In the genomic region with DNA sequence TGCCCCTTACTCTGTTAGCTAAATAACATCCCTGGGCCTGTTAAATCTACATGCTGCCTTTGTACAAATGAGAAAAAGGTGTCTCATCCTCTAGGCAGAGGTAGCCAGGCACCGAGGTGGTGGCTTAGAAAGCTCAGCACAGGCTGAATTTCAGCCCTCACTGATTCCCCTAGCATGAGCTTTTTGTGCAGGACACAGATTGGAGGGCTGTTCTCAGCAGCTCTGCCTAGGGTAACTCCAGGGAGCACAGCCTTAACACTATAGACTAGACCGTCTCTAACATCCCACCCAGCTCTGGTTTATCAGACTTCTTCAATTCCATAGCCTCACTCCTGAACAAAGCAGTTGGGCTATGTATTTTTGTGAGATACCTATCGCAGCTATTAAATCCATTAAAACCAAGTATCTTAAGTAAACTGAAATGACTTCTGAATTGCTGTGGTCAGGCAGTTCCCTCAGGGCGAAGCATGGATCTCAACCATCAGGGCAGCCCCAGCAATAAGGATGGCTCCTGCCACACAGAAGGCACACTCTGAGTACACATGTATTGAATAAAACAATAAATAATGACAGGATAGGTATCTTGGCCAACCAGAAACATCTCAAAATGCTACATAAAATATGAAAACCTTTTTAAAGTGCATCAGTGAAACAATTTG, we compare ENCODE assay signal across 24 cellular contexts. TPM values are rescaled to one million over a fixed set of nuclear protein-coding genes. Genes with fewer than 3 reads are reported as not detected.
DNase-seq lines count a peak whose midpoint lies in the region; ATAC-seq and TF ChIP-seq lines count a peak whose summit lies in the region.
"Had no signal": no experiment of that assay in that cellular context is flagged by ENCODE, and none has a peak within 500 bp of the region (broad histone marks: within the 10 kb centered on the region; RNA-seq: fewer than 3 reads in every experiment).

No MANE protein-coding gene starts in this region.

- H3K27me3 Mint-ChIP-seq in MCF 10A (ENCODE audit: insufficient read depth, unreplicated experiment): no peaks in the 10 kb centered on the region

- H3K9ac ChIP-seq in mucosa of rectum (ENCODE audit: low read depth in 1 of 2, low read length in 2 of 2): peak overlapping the region; percentile 28 to 47

- no TSS peak for BruUV-seq in MCF 10A (replicated peaks; lab: Mats Ljungman, UMichigan)

- no peaks in the 10 kb centered on the region for H3K36me3 Mint-ChIP-seq in MCF 10A (ENCODE audit: insufficient read depth, unreplicated experiment)

- no peak overlapping the region for H3K4me3 Mint-ChIP-seq in MCF 10A (ENCODE audit: unreplicated experiment)
- H3K4me3 Mint-ChIP-seq: activated B cell treated with CpG ODN at 0.5 μM for 24 hours; T-helper 2 cell treated with Interferon-gamma antibody and Interleukin-4, amounts not matched to agents 5 μg/mL and 100 μg/mL, for 36 hours had no signal

- TF ChIP-seq POLR2A in breast epithelium (IDR thresholded peaks at IDR 0.05): no peak

- intact Hi-C loops in breast epithelium (cut with DNase I; ENCODE audit: low total_unique reads): no loop called here
- intact Hi-C loops in MCF 10A (cut with micrococcal nuclease): no loop called here
- intact Hi-C loops in psoas muscle (cut with DNase I): no loop called here

- no peaks in the 10 kb centered on the region for H3K9me3 Mint-ChIP-seq in MCF 10A (ENCODE audit: unreplicated experiment)
- H3K9me3 Mint-ChIP-seq: activated B cell treated with CpG ODN at 0.5 μM for 24 hours; T-helper 2 cell treated with Interferon-gamma antibody and Interleukin-4, amounts not matched to agents 5 μg/mL and 100 μg/mL, for 36 hours had no signal

- H3K36me3 ChIP-seq in breast epithelium (no peaks in the 10 kb centered on the region), WERI-Rb-1 (no peaks in the 10 kb centered on the region), mucosa of rectum (ENCODE audit: control insufficient read depth in 2 of 2, insufficient read depth in 2 of 2, low read length in 2 of 2) (no peaks in the 10 kb centered on the region), psoas muscle (ENCODE audit: insufficient read depth in 1 of 2, low read depth in 1 of 2) (no peaks in the 10 kb centered on the region)
- H3K36me3 ChIP-seq: BE2C, prostate gland had no signal

- H3K4me1 ChIP-seq in breast epithelium (peaks cover 0 to 3% of the 10 kb centered on the region in 2 donors), mucosa of rectum (ENCODE audit: control insufficient read depth in 2 of 2, insufficient read depth in 2 of 2, low read length in 2 of 2) (peaks cover 11 to 15% of the 10 kb centered on the region in 2 donors), psoas muscle (no peaks in the 10 kb centered on the region)
- H3K4me1 ChIP-seq: prostate gland had no signal

- POLR2A ChIA-PET in MCF 10A (lab: Yijun Ruan, JAX): interaction anchor here (0.5 to 36.1 kb wide), 13 partner anchors 10 to 520 kb away, joined by 3 to 2106 read pairs (median 3); a partner anchor contains a TSS

- no peak overlapping the region for H3K27ac Mint-ChIP-seq in MCF 10A (ENCODE audit: low read depth, unreplicated experiment)
- H3K27ac Mint-ChIP-seq: activated B cell treated with CpG ODN at 0.5 μM for 24 hours; T-helper 2 cell treated with Interferon-gamma antibody and Interleukin-4, amounts not matched to agents 5 μg/mL and 100 μg/mL, for 36 hours had no signal

- H3K4me1 Mint-ChIP-seq in MCF 10A (ENCODE audit: insufficient read depth, unreplicated experiment): peaks cover 28% of the 10 kb centered on the region

- H3K27me3 ChIP-seq in breast epithelium (no peaks in the 10 kb centered on the region), WERI-Rb-1 (ENCODE audit: insufficient read depth, low read depth, severe bottlenecking) (no peaks in the 10 kb centered on the region), mucosa of rectum (ENCODE audit: control insufficient read depth in 2 of 2, insufficient read depth in 2 of 2, low read length in 2 of 2) (no peaks in the 10 kb centered on the region), psoas muscle (ENCODE audit: insufficient read depth in 3 of 3, low read length in 2 of 3) (peaks cover 0 to 3% (median 0%) of the 10 kb centered on the region in 3 donors)
- H3K27me3 ChIP-seq: BE2C had no signal

- CTCF ChIA-PET in MCF 10A (lab: Yijun Ruan, JAX): interaction anchor here (0.6 to 4.2 kb wide), 11 partner anchors 11 to 168 kb away, joined by 3 to 53 read pairs (median 9); a partner anchor contains a TSS

- H3K4me3 ChIP-seq in breast epithelium (no peak overlapping the region), WERI-Rb-1 (ENCODE audit: low read depth, low read length) (no peak overlapping the region), mucosa of rectum (ENCODE audit: low read length in 2 of 2) (no peak overlapping the region), psoas muscle (no peak overlapping the region)
- H3K4me3 ChIP-seq: coronary artery, prostate gland had no signal

- H3K27ac ChIP-seq in breast epithelium (peak overlapping the region; percentile 13 to 58), WERI-Rb-1 (no peak overlapping the region), mucosa of rectum (ENCODE audit: low read depth in 2 of 2, low read length in 2 of 2) (peak overlapping the region; percentile 50 to 65), psoas muscle (no peak overlapping the region)
- H3K27ac ChIP-seq: coronary artery, prostate gland had no signal

- DNase-seq in breast epithelium (ENCODE audit: low spot score in 2 of 2) (no peak), MCF 10A (ENCODE audit: unreplicated experiment) (no peak), WERI-Rb-1 (peak; percentile 36), psoas muscle (no peak), T1000 (lab: John Stamatoyannopoulos, UW) (no peak), NCI-H1417 treated with DMSO at 0.1 percent for 48 hours (lab: John Stamatoyannopoulos, UW) (no peak), ecto neural progenitor cell (ENCODE audit: low spot score) (no peak)
- DNase-seq: activated B cell treated with CpG ODN at 0.5 μM for 24 hours; activated CD4-positive, alpha-beta T cell treated with anti-CD3 and anti-CD28 coated beads, Interleukin-2, amount 50 U/mL, for 48 hours; activated gamma-delta T cell treated with Interleukin-2 at 50 U/mL for 16 hours; activated T-cell treated with anti-CD3 and anti-CD28 coated beads, Interleukin-2, amount 50 U/mL, for 1 hour; BE2C; COR-L47; DND-41; stimulated activated CD4-positive, alpha-beta T cell treated with anti-CD3 and anti-CD28 coated beads, Interleukin-2, amount 100 ng/mL, for 24 hours; stimulated activated naive CD4-positive, alpha-beta T cell treated with Interleukin-2 at 50 U/mL for 16 hours had no signal

- no peaks in the 10 kb centered on the region for H3K9me3 ChIP-seq in breast epithelium
- peaks cover 2% of the 10 kb centered on the region for H3K9me3 ChIP-seq in WERI-Rb-1 (ENCODE audit: severe bottlenecking)
- no peaks in the 10 kb centered on the region for H3K9me3 ChIP-seq in mucosa of rectum (ENCODE audit: control insufficient read depth in 2 of 2, low read length in 2 of 2)
- H3K9me3 ChIP-seq in psoas muscle: no peaks in the 10 kb centered on the region
- H3K9me3 ChIP-seq: BE2C, prostate gland had no signal

- ATAC-seq in psoas muscle: no peak

- WGBS in psoas muscle, 3 donors: 92 to 95% (median 93%) methylated on average over 4 of the region's 4 CpGs

- TF ChIP-seq CTCF in breast epithelium (IDR thresholded peaks at IDR 0.05) (no peak), MCF 10A (IDR thresholded peaks at IDR 0.05; ENCODE audit: unreplicated experiment) (no peak), WERI-Rb-1 (IDR thresholded peaks at IDR 0.05; ENCODE audit: low read depth, low read length) (no peak), psoas muscle (IDR thresholded peaks at IDR 0.05) (no peak)

RNA-seq across cellular contexts. Expression of a gene that starts 14.8 kb away (rescaled TPM):
- total RNA-seq in breast epithelium (100 to 1,000 TPM; 351 to 861 (median 423) TPM), MCF 10A (2022) (2,571 and 2,904 TPM in 2 replicates), psoas muscle (100 to 1,000 TPM in 3 of 4 donors, 10 to 100 TPM in 1; 78.5 to 420 (median 150) TPM)
- 100 to 1,000 TPM; 295 to 506 (median 467) TPM for polyA plus RNA-seq in psoas muscle
- polyA plus RNA-seq: neural cell had no signal

RNA-seq across cellular contexts. Expression of a gene that starts 19.8 kb away (rescaled TPM):
- not detected for total RNA-seq in breast epithelium
- total RNA-seq in MCF 10A (2022): not detected in 2 replicates
- total RNA-seq in psoas muscle: not detected
- polyA plus RNA-seq in psoas muscle: not detected
- total RNA-seq: bronchial epithelial cell, glomerular endothelial cell, prostate gland, skeletal muscle tissue had no signal
- polyA plus RNA-seq: neural cell had no signal

RNA-seq across cellular contexts. Expression of a gene that starts 24.7 kb away (rescaled TPM):
- total RNA-seq in breast epithelium: 1,000 to 10,000 TPM in 1 of 3 donors, 100 to 1,000 TPM in 2; 177 to 1,015 (median 198) TPM
- 27.2 and 60.7 TPM in 2 replicates for total RNA-seq in MCF 10A (2022)
- 10 to 100 TPM; 27.0 to 54.7 (median 47.3) TPM for total RNA-seq in psoas muscle
- polyA plus RNA-seq in psoas muscle: 100 to 1,000 TPM in 1 of 3 donors, 10 to 100 TPM in 2; 75.2 to 155 (median 83.6) TPM
- polyA plus RNA-seq: neural cell had no signal

RNA-seq across cellular contexts. Expression of a gene that starts 28.1 kb away (rescaled TPM):
- 1 to 10 TPM in 2 of 3 donors, under 1 TPM in 1; 0.44 to 2.6 (median 2.2) TPM for total RNA-seq in breast epithelium
- 85.7 and 90.0 TPM in 2 replicates for total RNA-seq in MCF 10A (2022)
- total RNA-seq in psoas muscle: 1 to 10 TPM in 2 of 4 donors, under 1 TPM in 2; 0.34 to 5.5 (median 0.86) TPM
- 1 to 10 TPM in 2 of 3 donors, under 1 TPM in 1; 0.77 to 6.6 (median 3.4) TPM for polyA plus RNA-seq in psoas muscle
- total RNA-seq: activated B cell treated with CpG ODN at 0.5 μM for 24 hours, skeletal muscle tissue had no signal
- polyA plus RNA-seq: neural cell had no signal

RNA-seq across cellular contexts. Expression of a gene that starts 44.7 kb away (rescaled TPM):
- 1 to 10 TPM in 1 of 3 donors, under 1 TPM in 1, not detected in 1; 0.33 to 5.4 TPM for total RNA-seq in breast epithelium
- total RNA-seq in MCF 10A (2022): 5,064 and 5,163 TPM in 2 replicates
- total RNA-seq in psoas muscle: 1 to 10 TPM in 3 of 4 donors, under 1 TPM in 1; 0.86 to 10.0 (median 1.1) TPM
- polyA plus RNA-seq in psoas muscle: 10 to 100 TPM in 1 of 3 donors, 1 to 10 TPM in 2; 1.1 to 15.4 (median 2.1) TPM
- total RNA-seq: skeletal muscle tissue had no signal
- polyA plus RNA-seq: neural cell had no signal

Comparison
In these comparisons a context has a peak if more than half of its experiments do, and no peak if none do; other contexts are left out.
1. H3K27ac ChIP-seq: peak in breast epithelium (2 of 2) and mucosa of rectum (2 of 2); none in WERI-Rb-1 (single experiment) and psoas muscle (single experiment).